ENCODE assay signal across 8 cellular contexts in the genomic region with DNA sequence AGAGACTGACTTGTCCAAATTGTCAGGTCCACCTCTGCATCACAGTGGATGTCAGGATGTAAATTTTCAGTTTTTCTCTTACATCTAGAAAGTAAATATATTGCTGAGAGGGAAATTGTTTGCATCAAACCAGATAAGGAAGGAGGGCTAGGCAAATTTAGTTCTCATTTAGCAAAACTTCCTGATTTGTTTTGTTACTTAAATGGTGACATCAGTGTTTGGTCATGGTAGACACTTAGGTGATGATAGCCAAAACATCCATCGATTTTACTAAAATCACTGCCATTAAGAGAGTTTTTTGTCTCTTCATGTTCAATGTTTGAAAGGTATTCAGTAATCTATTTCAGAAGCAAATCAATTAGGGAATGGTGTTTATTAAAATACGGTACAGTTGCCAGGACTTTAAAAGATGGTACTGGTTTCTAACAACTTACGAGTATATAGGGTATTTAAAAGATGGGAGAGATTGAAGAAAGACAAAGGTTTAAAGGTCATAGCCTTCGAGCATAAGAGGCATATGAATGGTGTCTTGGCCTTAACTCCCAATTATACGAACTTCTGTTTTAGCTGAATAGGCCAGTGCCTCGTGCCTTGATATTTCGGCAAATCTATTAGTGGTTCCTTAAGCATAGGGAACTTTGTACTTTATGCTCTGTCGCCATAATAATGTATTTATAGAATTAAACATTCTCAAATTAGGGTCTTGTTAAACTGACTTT.
A peak's percentile ranks its signal among the peaks of the same experiment; 100 is the strongest.
DNase-seq lines count a peak whose midpoint lies in the region; ATAC-seq and TF ChIP-seq lines count a peak whose summit lies in the region.

No MANE protein-coding gene starts in this region.

- no peak overlapping the region for H3K9ac ChIP-seq in HUES6 (ENCODE audit: low read length)

- H3K9me3 ChIP-seq in HUES6 (ENCODE audit: control insufficient read depth, insufficient read depth, low read depth, low read length): no peaks in the 10 kb centered on the region
- no peaks in the 10 kb centered on the region for H3K9me3 ChIP-seq in muscle layer of duodenum (ENCODE audit: control insufficient read depth in 1 of 2, low read length in 2 of 2)

- no peaks in the 10 kb centered on the region for H3K36me3 ChIP-seq in HUES6 (ENCODE audit: control insufficient read depth, insufficient read depth, low read length)
- H3K36me3 ChIP-seq in brain microvascular endothelial cell (replicated peaks): no peaks in the 10 kb centered on the region
- no peaks in the 10 kb centered on the region for H3K36me3 ChIP-seq in muscle layer of duodenum (ENCODE audit: control insufficient read depth in 1 of 2, insufficient read depth in 2 of 2, low read length in 2 of 2)

- peak overlapping the region; percentile 82 for H3K4me3 ChIP-seq in AG09309 (ENCODE audit: control insufficient read depth, low read depth, low read length)
- H3K4me3 ChIP-seq in HUES6 (ENCODE audit: low read depth, low read length): peak overlapping the region; percentile 78
- H3K4me3 ChIP-seq in brain microvascular endothelial cell (ENCODE audit: low read depth, low read length): peak overlapping the region; percentile 90
- peak overlapping the region; percentile 81 to 87 for H3K4me3 ChIP-seq in muscle layer of duodenum (ENCODE audit: low read depth in 1 of 2, low read length in 2 of 2)

- no peak for ATAC-seq in GM21515 (IDR thresholded peaks at IDR 0.05; ENCODE audit: unreplicated experiment)

- DNase-seq in AG09309 (ENCODE audit: low read depth) (no peak), brain microvascular endothelial cell (no peak), epidermal melanocyte (ENCODE audit: insufficient read length, low spot score) (no peak), AG08396 (ENCODE audit: low spot score) (no peak)
- DNase-seq in activated CD8-positive, alpha-beta memory T cell treated with anti-CD3 and anti-CD28 coated beads, Interleukin-2, amount 50 U/mL, for 4 hours: no peak

- H3K4me1 ChIP-seq in HUES6 (ENCODE audit: control insufficient read depth, insufficient read depth, low read length) (peaks cover 39% of the 10 kb centered on the region), muscle layer of duodenum (ENCODE audit: control insufficient read depth in 1 of 2, insufficient read depth in 2 of 2, low read length in 2 of 2) (peaks cover 12 to 22% of the 10 kb centered on the region in 2 donors)

- H3K27ac ChIP-seq in HUES6 (ENCODE audit: low read depth, low read length) (no peak overlapping the region), brain microvascular endothelial cell (no peak overlapping the region), muscle layer of duodenum (ENCODE audit: low read length) (peak overlapping the region; percentile 92)

- H3K27me3 ChIP-seq in HUES6 (ENCODE audit: control insufficient read depth, insufficient read depth, low read length) (peaks cover 53% of the 10 kb centered on the region), brain microvascular endothelial cell (replicated peaks) (no peaks in the 10 kb centered on the region), muscle layer of duodenum (ENCODE audit: low read depth, low read length) (no peaks in the 10 kb centered on the region)

- TF ChIP-seq CTCF in AG09309 (IDR thresholded peaks at IDR 0.05; ENCODE audit: control insufficient read depth, insufficient read depth, low read depth, low read length, missing control alignments) (no peak), brain microvascular endothelial cell (IDR thresholded peaks at IDR 0.05; ENCODE audit: low read depth, low read length, missing control alignments) (no peak)

- in situ Hi-C loops in brain microvascular endothelial cell (cut with HindIII; ENCODE audit: low pct_ligation_motif_present, low sequenced_read_pairs): no loop called here
